8 cellular contexts compared by ENCODE assay signal in the genomic region with DNA sequence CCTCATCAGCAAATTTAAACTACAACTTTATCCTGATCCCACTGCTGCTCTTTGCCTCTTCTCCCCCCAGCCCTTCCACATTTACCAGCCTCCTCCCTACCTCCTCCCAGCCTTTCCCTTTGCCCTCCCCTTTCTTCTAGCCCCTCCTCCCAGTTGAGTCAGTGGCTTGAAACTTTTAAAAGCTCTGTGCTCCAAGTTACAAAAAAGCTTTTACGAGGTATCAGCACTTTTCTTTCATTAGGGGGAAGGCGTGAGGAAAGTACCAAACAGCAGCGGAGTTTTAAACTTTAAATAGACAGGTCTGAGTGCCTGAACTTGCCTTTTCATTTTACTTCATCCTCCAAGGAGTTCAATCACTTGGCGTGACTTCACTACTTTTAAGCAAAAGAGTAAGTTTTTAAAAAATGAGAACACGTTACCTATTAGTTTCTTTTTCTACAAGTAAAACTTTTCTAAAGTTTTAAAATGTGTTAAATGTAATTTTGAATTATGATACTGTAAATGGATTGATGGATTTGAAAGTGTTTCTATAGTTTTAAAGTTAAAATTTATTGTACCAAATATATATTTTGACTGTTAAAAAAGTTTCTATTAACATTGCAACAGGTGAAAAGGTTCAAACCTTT. TPM values are rescaled to one million over a fixed set of nuclear protein-coding genes. Genes with fewer than 3 reads are reported as not detected.
DNase-seq lines count a peak whose midpoint lies in the region; ATAC-seq and TF ChIP-seq lines count a peak whose summit lies in the region.

A gene (plus strand): TSS at position 203 of the 626 bp plus-strand sequence. CDS start 11,202 bp downstream, outside the sequence.

- CTCF ChIA-PET in activated B cell treated with CpG ODN at 0.5 μM for 24 hours (lab: Charles Lee), result no interaction called here

- no peaks in the 10 kb centered on the region for H3K36me3 Mint-ChIP-seq in activated B cell treated with CpG ODN at 0.5 μM for 24 hours (ENCODE audit: low read depth)
- no peaks in the 10 kb centered on the region for H3K36me3 Mint-ChIP-seq in natural killer cell treated with Interleukin-12 subunit alpha and Interleukin-12 subunit beta and Interleukin-15 and Interleukin-18, amount 100 ng/mL, for 72 hours

- no peaks in the 10 kb centered on the region for H3K9me3 Mint-ChIP-seq in activated B cell treated with CpG ODN at 0.5 μM for 24 hours
- no peaks in the 10 kb centered on the region for H3K9me3 Mint-ChIP-seq in natural killer cell treated with Interleukin-12 subunit alpha and Interleukin-12 subunit beta and Interleukin-15 and Interleukin-18, amount 100 ng/mL, for 72 hours

- no peak within 1 kb of the TSS for H3K27ac Mint-ChIP-seq in activated B cell treated with CpG ODN at 0.5 μM for 24 hours
- H3K27ac Mint-ChIP-seq in natural killer cell treated with Interleukin-12 subunit alpha and Interleukin-12 subunit beta and Interleukin-15 and Interleukin-18, amount 100 ng/mL, for 72 hours, result no peak within 1 kb of the TSS

- TF ChIP-seq CTCF in activated B cell treated with CpG ODN at 0.5 μM for 24 hours (IDR thresholded peaks at IDR 0.05), result no peak
- no peak for TF ChIP-seq CTCF in fibroblast of villous mesenchyme (IDR thresholded peaks at IDR 0.05; ENCODE audit: insufficient read depth, low read depth, low read length)

- POLR2A ChIA-PET in activated B cell treated with CpG ODN at 0.5 μM for 24 hours (lab: Charles Lee), result no interaction called here

- peaks cover 32% of the 10 kb centered on the region for H3K27me3 Mint-ChIP-seq in activated B cell treated with CpG ODN at 0.5 μM for 24 hours
- H3K27me3 Mint-ChIP-seq in natural killer cell treated with Interleukin-12 subunit alpha and Interleukin-12 subunit beta and Interleukin-15 and Interleukin-18, amount 100 ng/mL, for 72 hours, result peaks cover 24 to 43% of the 10 kb centered on the region in 2 donors

- H3K4me3 ChIP-seq in H7 (ENCODE audit: insufficient read depth, low read depth, low read length) (peak within 1 kb of the TSS; percentile 81), fibroblast of villous mesenchyme (ENCODE audit: low read depth, low read length) (peak within 1 kb of the TSS; percentile 74)

- peak; percentile 85 for DNase-seq in H7
- no peak for DNase-seq in activated B cell treated with CpG ODN at 0.5 μM for 24 hours
- DNase-seq in fibroblast of villous mesenchyme (ENCODE audit: low read depth), result peak; percentile 94
- no peak for DNase-seq in natural killer cell treated with Interleukin-12 subunit alpha and Interleukin-12 subunit beta and Interleukin-15 and Interleukin-18, amount 100 ng/mL, for 72 hours (ENCODE audit: low spot score)
- DNase-seq in stimulated activated CD4-positive, alpha-beta T cell treated with anti-CD3 and anti-CD28 coated beads, Interleukin-4, amount 100 ng/mL, for 1 hour, result no peak
- DNase-seq in NK-92 treated with Interleukin-12 subunit alpha and Interleukin-12 subunit beta, amount 100 ng/mL, for 24 hours (lab: John Stamatoyannopoulos, UW), result no peak
- no peak for DNase-seq in NCI-H2227 (lab: John Stamatoyannopoulos, UW; ENCODE audit: unreplicated experiment)

- peak within 1 kb of the TSS; percentile 65 for H3K4me3 Mint-ChIP-seq in activated B cell treated with CpG ODN at 0.5 μM for 24 hours
- H3K4me3 Mint-ChIP-seq in natural killer cell treated with Interleukin-12 subunit alpha and Interleukin-12 subunit beta and Interleukin-15 and Interleukin-18, amount 100 ng/mL, for 72 hours, result peak within 1 kb of the TSS; percentile 61

- intact Hi-C loops in activated B cell treated with CpG ODN at 0.5 μM for 24 hours (cut with micrococcal nuclease), result no loop called here

- ATAC-seq in activated B cell treated with CpG ODN at 0.5 μM for 24 hours (ENCODE audit: low read depth), result no peak
- ATAC-seq in natural killer cell treated with Interleukin-12 subunit alpha and Interleukin-12 subunit beta and Interleukin-15 and Interleukin-18, amount 100 ng/mL, for 72 hours, result no peak
- no peak for ATAC-seq in GM21367 (IDR thresholded peaks at IDR 0.05; ENCODE audit: unreplicated experiment)

- H3K4me1 Mint-ChIP-seq in activated B cell treated with CpG ODN at 0.5 μM for 24 hours, result peaks cover 19% of the 10 kb centered on the region
- H3K4me1 Mint-ChIP-seq in natural killer cell treated with Interleukin-12 subunit alpha and Interleukin-12 subunit beta and Interleukin-15 and Interleukin-18, amount 100 ng/mL, for 72 hours (ENCODE audit: low read depth in 2 of 2), result peaks cover 4 to 5% of the 10 kb centered on the region in 2 donors

- H3K27me3 ChIP-seq in H7 (ENCODE audit: control insufficient read depth, insufficient read depth, low read length), result no peaks in the 10 kb centered on the region

- H3K36me3 ChIP-seq in H7 (replicated peaks; ENCODE audit: control insufficient read depth, insufficient read depth, low read length), result no peaks in the 10 kb centered on the region

RNA-seq across cellular contexts. Expression of the gene that starts here (rescaled TPM):
- 395 and 586 TPM in 2 replicates for total RNA-seq in H7 (2014; rRNA removed; shearing (Covaris generic))
- not detected in 2 replicates for total RNA-seq in activated B cell treated with CpG ODN at 0.5 μM for 24 hours
- 512 and 834 TPM in 2 replicates for total RNA-seq in fibroblast of villous mesenchyme
- total RNA-seq in natural killer cell treated with Interleukin-12 subunit alpha and Interleukin-12 subunit beta and Interleukin-15 and Interleukin-18, amount 100 ng/mL, for 72 hours, result not detected

Comparison
In these comparisons a context has a peak if more than half of its experiments do, and no peak if none do; other contexts are left out.
1. RNA of the gene that starts here (total RNA-seq): 512 to 834 TPM in fibroblast of villous mesenchyme and 395 to 586 TPM in H7; not detected in natural killer cell treated with Interleukin-12 subunit alpha and Interleukin-12 subunit beta and Interleukin-15 and Interleukin-18, amount 100 ng/mL, for 72 hours and not detected in activated B cell treated with CpG ODN at 0.5 μM for 24 hours; every median in the first group is over 100 times any median in the second.
2. DNase-seq: peak in H7 (single experiment) and fibroblast of villous mesenchyme (single experiment); none in activated B cell treated with CpG ODN at 0.5 μM for 24 hours (single experiment), natural killer cell treated with Interleukin-12 subunit alpha and Interleukin-12 subunit beta and Interleukin-15 and Interleukin-18, amount 100 ng/mL, for 72 hours (single experiment), stimulated activated CD4-positive, alpha-beta T cell treated with anti-CD3 and anti-CD28 coated beads, Interleukin-4, amount 100 ng/mL, for 1 hour (single experiment), NK-92 treated with Interleukin-12 subunit alpha and Interleukin-12 subunit beta, amount 100 ng/mL, for 24 hours (single experiment) and NCI-H2227 (single experiment).